In the genomic region with DNA sequence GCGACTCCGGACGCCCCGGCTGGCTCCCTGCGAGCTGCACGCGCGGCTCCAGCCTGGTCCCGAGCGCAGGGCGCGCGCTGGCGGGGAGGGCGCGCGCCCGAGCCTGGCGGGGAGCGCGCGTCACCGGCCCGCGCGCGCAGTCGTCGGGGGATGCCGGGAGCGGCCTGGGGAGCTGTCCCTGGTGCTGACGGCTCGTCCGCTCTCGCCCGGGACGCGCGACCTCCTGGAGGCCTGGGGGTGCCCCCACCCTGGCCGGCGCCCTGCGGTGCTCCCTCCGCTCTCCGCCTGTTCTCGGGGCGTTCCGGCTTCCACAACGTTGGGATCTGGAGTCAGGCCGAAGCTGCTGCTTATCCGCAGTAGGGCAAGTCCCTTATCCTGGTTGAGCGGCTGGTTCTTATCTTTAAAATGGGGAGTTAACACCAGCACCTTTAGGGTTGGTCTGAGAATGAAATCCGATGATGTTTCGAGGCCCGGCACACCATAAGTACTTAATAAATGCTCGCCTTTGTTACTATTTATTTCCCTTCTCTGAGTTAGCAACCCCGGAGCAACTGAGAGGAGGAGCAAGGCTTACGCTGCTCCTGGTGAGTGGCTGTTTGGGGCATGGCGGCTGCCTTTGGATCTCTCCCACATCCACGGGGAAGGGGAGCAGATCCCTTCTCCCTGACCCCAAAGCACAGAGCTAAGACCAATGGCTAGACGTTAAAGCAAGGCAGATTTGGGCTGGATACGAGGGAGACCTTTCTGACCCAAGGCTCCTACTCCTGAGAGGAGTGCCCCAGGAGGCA, we compare ENCODE assay signal across 9 cellular contexts. TPM values are rescaled to one million over a fixed set of nuclear protein-coding genes. Genes with fewer than 3 reads are reported as not detected.
DNase-seq lines count a peak whose midpoint lies in the region; ATAC-seq lines count a peak whose summit lies in the region.
"Had no signal": no experiment of that assay in that cellular context is flagged by ENCODE, and none has a peak within 500 bp of the region (broad histone marks: within the 10 kb centered on the region; RNA-seq: fewer than 3 reads in every experiment).

Gene FAM163B (minus strand): TSS at position 79 of the 788 bp plus-strand sequence. CDS start 29,166 bp downstream, outside the sequence.

- no peaks in the 10 kb centered on the region for H3K9me3 ChIP-seq in iPS-18a (ENCODE audit: control insufficient read depth, low read depth, low read length)

- no peak within 1 kb of the TSS for H3K4me3 Mint-ChIP-seq in activated naive CD8-positive, alpha-beta T cell treated with anti-CD3 and anti-CD28 coated beads for 36 hours

- no peaks in the 10 kb centered on the region for H3K36me3 Mint-ChIP-seq in activated naive CD8-positive, alpha-beta T cell treated with anti-CD3 and anti-CD28 coated beads for 36 hours

- H3K9ac ChIP-seq in iPS-18a (ENCODE audit: low read length) = no peak within 1 kb of the TSS

- H3K27ac ChIP-seq in iPS-18a (ENCODE audit: low read length) = no peak within 1 kb of the TSS

- DNase-seq in Right ventricle myocardium inferior (ENCODE audit: missing footprints) = peak; percentile 71
- DNase-seq in cardiac septum (ENCODE audit: low spot score) = no peak
- peak; percentile 63 for DNase-seq in activated naive CD8-positive, alpha-beta T cell treated with anti-CD3 and anti-CD28 coated beads for 36 hours
- peak; percentile 27 to 45 for DNase-seq in stimulated activated CD4-positive, alpha-beta T cell treated with anti-CD3 and anti-CD28 coated beads, Interleukin-2, amount 100 ng/mL, for 48 hours
- DNase-seq in middle frontal gyrus (ENCODE audit: extremely low spot score, low spot score) = no peak

- peaks cover 3% of the 10 kb centered on the region for H3K4me1 ChIP-seq in iPS-18a (ENCODE audit: control insufficient read depth, low read depth, low read length)

- H3K27ac Mint-ChIP-seq in activated naive CD8-positive, alpha-beta T cell treated with anti-CD3 and anti-CD28 coated beads for 36 hours = no peak within 1 kb of the TSS

- ATAC-seq in Right ventricle myocardium inferior (peak; percentile 77), GM21360 (IDR thresholded peaks at IDR 0.05; ENCODE audit: unreplicated experiment) (no peak), HG02623 (IDR thresholded peaks at IDR 0.05; ENCODE audit: unreplicated experiment) (no peak)

- peak within 1 kb of the TSS; percentile 32 for H3K4me3 ChIP-seq in iPS-18a (ENCODE audit: low read length)

- H3K27me3 Mint-ChIP-seq in activated naive CD8-positive, alpha-beta T cell treated with anti-CD3 and anti-CD28 coated beads for 36 hours = peaks cover 46% of the 10 kb centered on the region

- H3K9me3 Mint-ChIP-seq in activated naive CD8-positive, alpha-beta T cell treated with anti-CD3 and anti-CD28 coated beads for 36 hours = no peaks in the 10 kb centered on the region

- intact Hi-C loops in Right ventricle myocardium inferior (cut with DNase I) (no loop called here), cardiac septum (cut with DNase I) (no loop called here)

- peaks cover 35% of the 10 kb centered on the region for H3K27me3 ChIP-seq in iPS-18a (ENCODE audit: control insufficient read depth, insufficient read depth, low read length)

- no peaks in the 10 kb centered on the region for H3K36me3 ChIP-seq in iPS-18a (ENCODE audit: control insufficient read depth, low read depth, low read length)

- H3K4me1 Mint-ChIP-seq in activated naive CD8-positive, alpha-beta T cell treated with anti-CD3 and anti-CD28 coated beads for 36 hours = peaks cover 5% of the 10 kb centered on the region

RNA-seq across cellular contexts. Expression of gene FAM163B, which starts in this region (rescaled TPM):
- total RNA-seq in Right ventricle myocardium inferior (0.22 TPM), cardiac septum (not detected)
- total RNA-seq in activated naive CD8-positive, alpha-beta T cell treated with anti-CD3 and anti-CD28 coated beads for 36 hours = not detected
- total RNA-seq: renal cortical epithelial cell had no signal

Comparison
In these comparisons a context has a peak if more than half of its experiments do, and no peak if none do; other contexts are left out.
1. Peak in DNase-seq and ATAC-seq in Right ventricle myocardium inferior; RNA of the gene not detected or under 1 TPM.
2. Peak in DNase-seq in activated naive CD8-positive, alpha-beta T cell treated with anti-CD3 and anti-CD28 coated beads for 36 hours; RNA of the gene not detected or under 1 TPM.
3. DNase-seq: peak in stimulated activated CD4-positive, alpha-beta T cell treated with anti-CD3 and anti-CD28 coated beads, Interleukin-2, amount 100 ng/mL, for 48 hours (2 of 2); none in cardiac septum (single experiment) and middle frontal gyrus (single experiment).